ENCODE assay signal across 15 cellular contexts in the genomic region with DNA sequence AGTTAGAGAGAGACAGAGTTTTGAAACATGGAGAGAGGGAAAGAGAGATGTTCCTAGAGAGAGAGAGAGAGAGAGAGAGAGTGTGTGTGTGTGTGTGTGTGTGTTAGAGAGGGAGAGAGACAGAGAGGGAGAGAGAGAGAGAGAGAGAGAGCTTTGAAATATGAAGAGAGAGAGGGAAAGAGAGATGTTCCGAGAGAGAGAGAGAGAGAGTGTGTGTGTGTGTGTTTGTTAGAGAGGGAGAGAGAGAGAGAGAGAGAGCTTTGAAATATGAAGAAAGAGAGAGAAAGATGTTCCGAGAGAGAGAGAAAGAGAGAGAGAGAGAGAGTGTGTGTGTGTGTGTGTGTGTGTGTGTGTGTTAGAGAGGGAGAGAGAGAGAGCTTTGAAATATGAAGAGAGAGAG.
DNase-seq lines count a peak whose midpoint lies in the region; ATAC-seq and TF ChIP-seq lines count a peak whose summit lies in the region.
"Had no signal": no experiment of that assay in that cellular context is flagged by ENCODE, and none has a peak within 500 bp of the region (broad histone marks: within the 10 kb centered on the region; RNA-seq: fewer than 3 reads in every experiment).

No MANE protein-coding gene starts in this region.

- H3K4me1 ChIP-seq in RWPE2 (ENCODE audit: insufficient read depth, poor library complexity, severe bottlenecking), result peaks cover 49% of the 10 kb centered on the region
- peaks cover 32% of the 10 kb centered on the region for H3K4me1 ChIP-seq in fibroblast of lung (ENCODE audit: control insufficient read depth, extremely low read depth, insufficient read depth, low read length)
- H3K4me1 ChIP-seq in prostate gland (replicated peaks), result peaks cover 3% of the 10 kb centered on the region

- 70% methylated on average over 2 of the region's 2 CpGs for WGBS in prostate gland

- no peak for TF ChIP-seq POLR2A in prostate gland (IDR thresholded peaks at IDR 0.05)

- no peak overlapping the region for H2AFZ ChIP-seq in fibroblast of lung (ENCODE audit: low read length)

- H3K27ac ChIP-seq in RWPE2 (ENCODE audit: poor library complexity, severe bottlenecking), result peak overlapping the region; percentile 96
- H3K27ac ChIP-seq in fibroblast of lung (ENCODE audit: insufficient read depth, low read length), result peak overlapping the region; percentile 48
- H3K27ac ChIP-seq in prostate gland, result peak overlapping the region; percentile 26 to 61

- no peak overlapping the region for H3K4me3 ChIP-seq in RWPE2 (ENCODE audit: severe bottlenecking)
- H3K4me3 ChIP-seq in fibroblast of lung (replicated peaks in 1 of 4; ENCODE audit: control extremely low read depth in 1 of 4, insufficient read depth in 1 of 4, low read depth in 3 of 4, low read length in 4 of 4), result no peak overlapping the region
- no peak overlapping the region for H3K4me3 ChIP-seq in prostate gland

- no peak overlapping the region for H3K9ac ChIP-seq in fibroblast of lung (ENCODE audit: insufficient read depth, low read length)

- DNase-seq in HCEC 1CT, result peak; percentile 44
- no peak for DNase-seq in RWPE2 (ENCODE audit: low spot score)
- peak; percentile 52 to 68 for DNase-seq in fibroblast of lung (ENCODE audit: low read depth in 2 of 2)
- no peak for DNase-seq in prostate gland (ENCODE audit: low spot score)
- no peak for DNase-seq in NK-92 treated with Interleukin-12 subunit alpha and Interleukin-12 subunit beta, amount 100 ng/mL, for 24 hours (lab: John Stamatoyannopoulos, UW)
- no peak for DNase-seq in hepatic stellate cell (ENCODE audit: low spot score)
- DNase-seq in amniotic stem cell (lab: John Stamatoyannopoulos, UW), result no peak
- DNase-seq: activated CD4-positive, alpha-beta T cell treated with anti-CD3 and anti-CD28 coated beads for 1 hour; endodermal cell; Karpas-422; NCI-H1105; NCI-H2107; NCI-H526 treated with DMSO at 0.1 percent for 48 hours had no signal

- no peak overlapping the region for H3K4me2 ChIP-seq in fibroblast of lung (ENCODE audit: extremely low read depth, insufficient read depth, low read length)

- H3K27me3 ChIP-seq in RWPE2 (ENCODE audit: insufficient read depth, poor library complexity, severe bottlenecking), result no peaks in the 10 kb centered on the region
- no peaks in the 10 kb centered on the region for H3K27me3 ChIP-seq in fibroblast of lung (ENCODE audit: control insufficient read depth, insufficient read depth, low read length)
- H3K27me3 ChIP-seq in prostate gland (replicated peaks; ENCODE audit: insufficient read depth), result no peaks in the 10 kb centered on the region
- H3K27me3 ChIP-seq: BE2C had no signal

- no peaks in the 10 kb centered on the region for H3K36me3 ChIP-seq in RWPE2 (ENCODE audit: low read depth)
- H3K36me3 ChIP-seq in fibroblast of lung (ENCODE audit: control insufficient read depth, insufficient read depth, low read length), result no peaks in the 10 kb centered on the region
- H3K36me3 ChIP-seq in prostate gland, result no peaks in the 10 kb centered on the region
- H3K36me3 ChIP-seq: BE2C had no signal

- ATAC-seq in RWPE2 (ENCODE audit: low read depth), result no peak
- no peak for ATAC-seq in GM19023 (IDR thresholded peaks at IDR 0.05; ENCODE audit: unreplicated experiment)

- no peak for TF ChIP-seq CTCF in RWPE2 (IDR thresholded peaks at IDR 0.05; ENCODE audit: poor library complexity, severe bottlenecking)
- no peak for TF ChIP-seq CTCF in fibroblast of lung (conservative IDR thresholded peaks at IDR 0.05 in 1 of 2, IDR thresholded peaks at IDR 0.05 in 1 of 2; ENCODE audit: low read depth in 1 of 2, low read length in 2 of 2)
- peak in 2 of 4 experiments; percentile 10 to 14 for TF ChIP-seq CTCF in prostate gland (IDR thresholded peaks at IDR 0.05)

- intact Hi-C loops in prostate gland (cut with DNase I), result no loop called here

- H3K9me3 ChIP-seq in RWPE2 (ENCODE audit: severe bottlenecking) (no peaks in the 10 kb centered on the region), fibroblast of lung (ENCODE audit: control insufficient read depth, insufficient read depth, low read depth, low read length) (no peaks in the 10 kb centered on the region), prostate gland (no peaks in the 10 kb centered on the region)
- H3K9me3 ChIP-seq: BE2C had no signal

- peaks cover 11% of the 10 kb centered on the region for H3K79me2 ChIP-seq in fibroblast of lung (ENCODE audit: control insufficient read depth, insufficient read depth, low read length)

- H4K20me1 ChIP-seq in fibroblast of lung (ENCODE audit: control insufficient read depth, extremely low read depth, insufficient read depth, low read length), result no peaks in the 10 kb centered on the region

Comparison
In these comparisons a context has a peak if more than half of its experiments do, and no peak if none do; other contexts are left out.
1. DNase-seq: peak in HCEC 1CT (single experiment) and fibroblast of lung (2 of 2); none in RWPE2 (single experiment), prostate gland (single experiment), NK-92 treated with Interleukin-12 subunit alpha and Interleukin-12 subunit beta, amount 100 ng/mL, for 24 hours (single experiment), hepatic stellate cell (single experiment) and amniotic stem cell (single experiment).
2. H3K27ac ChIP-seq: peak in every context shown above with its lines; median percentile 96 in RWPE2; 48 in fibroblast of lung; 44 in prostate gland.